ENCODE assay signal across 9 cellular contexts in genomic region chr17:81961087-81961514, GRCh38. TPM values are rescaled to one million over a fixed set of nuclear protein-coding genes. Genes with fewer than 3 reads are reported as not detected.
DNase-seq lines count a peak whose midpoint lies in the region; ATAC-seq and TF ChIP-seq lines count a peak whose summit lies in the region.
"Had no signal": no experiment of that assay in that cellular context is flagged by ENCODE, and none has a peak within 500 bp of the region (broad histone marks: within the 10 kb centered on the region; RNA-seq: fewer than 3 reads in every experiment).

TSS of gene NOTUM (minus strand) at chr17:81961187. CDS start at chr17:81960909, 278 bp downstream.

- no peaks in the 10 kb centered on the region for H3K36me3 ChIP-seq in DND-41 (ENCODE audit: insufficient read depth, low read length)
- H3K36me3 ChIP-seq in osteoblast (ENCODE audit: insufficient read depth, low read length), result no peaks in the 10 kb centered on the region

- no peak within 1 kb of the TSS for H3K9ac ChIP-seq in DND-41 (ENCODE audit: low read depth, low read length)

- H3K4me2 ChIP-seq in DND-41 (ENCODE audit: insufficient read depth, low read length) (no peak within 1 kb of the TSS), osteoblast (ENCODE audit: insufficient read depth, low read length) (peak within 1 kb of the TSS; percentile 53)

- H3K79me2 ChIP-seq in DND-41 (ENCODE audit: insufficient read depth, low read length) (no peaks in the 10 kb centered on the region), osteoblast (ENCODE audit: insufficient read depth, low read length) (no peaks in the 10 kb centered on the region)

- peak; percentile 50; the same call in 2 of the 3 replicates for ATAC-seq in DND-41 (ENCODE audit: insufficient read depth, low read depth)
- no peak for ATAC-seq in GM18907 (IDR thresholded peaks at IDR 0.05; ENCODE audit: unreplicated experiment)
- no peak for ATAC-seq in HG02981 (IDR thresholded peaks at IDR 0.05; ENCODE audit: unreplicated experiment)

- H2AFZ ChIP-seq in DND-41 (ENCODE audit: low read depth, low read length) (no peak within 1 kb of the TSS), osteoblast (ENCODE audit: low read length) (no peak within 1 kb of the TSS)

- H3K27ac ChIP-seq in DND-41 (ENCODE audit: low read length), result no peak within 1 kb of the TSS
- H3K27ac ChIP-seq in osteoblast (ENCODE audit: low read depth, low read length), result no peak within 1 kb of the TSS

- H3K27me3 ChIP-seq in DND-41 (ENCODE audit: insufficient read depth, low read length, poor library complexity) (peaks cover 20% of the 10 kb centered on the region), osteoblast (ENCODE audit: insufficient read depth, low read length) (peaks cover 45% of the 10 kb centered on the region)

- no peaks in the 10 kb centered on the region for H3K9me3 ChIP-seq in DND-41 (ENCODE audit: insufficient read depth, low read length, severe bottlenecking)
- no peaks in the 10 kb centered on the region for H3K9me3 ChIP-seq in osteoblast (ENCODE audit: low read depth, low read length)

- peak; percentile 45 for DNase-seq in DND-41
- peak; percentile 49 for DNase-seq in M059J (ENCODE audit: low read depth)
- DNase-seq in choroid plexus epithelial cell (ENCODE audit: low read depth), result peak; percentile 30
- peak; percentile 97 for DNase-seq in osteoblast (ENCODE audit: insufficient read length, low spot score, missing footprints)
- DNase-seq in kidney glomerular epithelial cell (lab: John Stamatoyannopoulos, UW), result no peak
- DNase-seq in activated effector memory CD4-positive, alpha-beta T cell treated with Interleukin-2 at 50 U/mL for 16 hours, result no peak

- peak; percentile 30 for TF ChIP-seq CTCF in DND-41 (IDR thresholded peaks at IDR 0.05; ENCODE audit: borderline replicate concordance, extremely low read depth, low read length, poor library complexity, severe bottlenecking)
- TF ChIP-seq CTCF in choroid plexus epithelial cell (conservative IDR thresholded peaks at IDR 0.05; ENCODE audit: low read depth, low read length), result peak; percentile 31
- TF ChIP-seq CTCF in osteoblast (IDR thresholded peaks at IDR 0.05; ENCODE audit: extremely low read depth, low read depth, low read length), result no peak

- no peak within 1 kb of the TSS for H3K4me3 ChIP-seq in DND-41 (ENCODE audit: low read depth in 1 of 2, low read length in 2 of 2)
- no peak within 1 kb of the TSS for H3K4me3 ChIP-seq in choroid plexus epithelial cell (ENCODE audit: low read depth, low read length)
- H3K4me3 ChIP-seq in osteoblast (ENCODE audit: insufficient read depth, low read length), result peak within 1 kb of the TSS; percentile 35

- H3K4me1 ChIP-seq in DND-41 (ENCODE audit: insufficient read depth, low read length) (peaks cover 6% of the 10 kb centered on the region), osteoblast (ENCODE audit: insufficient read depth, low read length) (no peaks in the 10 kb centered on the region)

- H4K20me1 ChIP-seq in DND-41 (ENCODE audit: insufficient read depth, low read length) (no peaks in the 10 kb centered on the region), osteoblast (ENCODE audit: insufficient read depth, low read length) (peaks cover 3% of the 10 kb centered on the region)

RNA-seq across cellular contexts. Expression of gene NOTUM, which starts in this region (rescaled TPM):
- total RNA-seq in M059J (2014; rRNA removed; shearing (Covaris generic)), result 3.0 and 3.2 TPM in 2 replicates
- 0.72 TPM in 1 of 2 replicates, not detected in the other for total RNA-seq in osteoblast
- total RNA-seq: bronchial epithelial cell had no signal

Comparison
In these comparisons a context has a peak if more than half of its experiments do, and no peak if none do; other contexts are left out.
1. Peak in DNase-seq, H3K4me3 ChIP-seq and H3K4me2 ChIP-seq in osteoblast; RNA of the gene not detected or under 1 TPM.
2. DNase-seq: peak in DND-41 (single experiment), M059J (single experiment) and choroid plexus epithelial cell (single experiment); none in kidney glomerular epithelial cell (single experiment) and activated effector memory CD4-positive, alpha-beta T cell treated with Interleukin-2 at 50 U/mL for 16 hours (single experiment).